13 cellular contexts compared by ENCODE assay signal in the genomic region with DNA sequence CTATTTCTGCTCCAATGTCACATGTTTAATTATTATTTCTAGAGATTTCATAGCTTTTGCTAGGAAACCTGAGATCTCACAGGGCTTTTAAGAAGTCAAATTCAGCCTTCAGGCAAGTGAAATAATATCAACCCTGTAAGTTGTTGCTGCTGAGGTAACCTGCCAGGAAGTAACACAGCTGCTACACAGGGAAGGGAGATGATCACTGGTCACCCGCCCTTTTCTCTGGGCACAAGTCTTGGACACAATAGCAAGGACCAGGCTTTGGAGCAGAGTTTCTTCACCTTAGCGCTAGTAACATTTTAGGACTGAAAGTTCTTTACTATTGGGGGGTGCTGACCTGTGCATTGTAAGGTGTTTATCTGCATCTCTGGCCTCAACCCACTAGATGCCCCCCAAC. TPM values are rescaled to one million over a fixed set of nuclear protein-coding genes. Genes with fewer than 3 reads are reported as not detected.
DNase-seq lines count a peak whose midpoint lies in the region; ATAC-seq and TF ChIP-seq lines count a peak whose summit lies in the region.
"Had no signal": no experiment of that assay in that cellular context is flagged by ENCODE, and none has a peak within 500 bp of the region (broad histone marks: within the 10 kb centered on the region; RNA-seq: fewer than 3 reads in every experiment).

No MANE protein-coding gene starts in this region.

- TF ChIP-seq CTCF in GM06990 (IDR thresholded peaks at IDR 0.05; ENCODE audit: insufficient read depth, low read length, poor library complexity, severe bottlenecking), result no peak

- H3K9me3 Mint-ChIP-seq in CD4-positive, CD25-positive, alpha-beta regulatory T cell, result no peaks in the 10 kb centered on the region
- no peaks in the 10 kb centered on the region for H3K9me3 Mint-ChIP-seq in activated CD4-positive, alpha-beta memory T cell treated with anti-CD3 and anti-CD28 coated beads, Interleukin-2, amount 10 ng/mL, durations not matched to agents 7 days and 5 days
- H3K9me3 Mint-ChIP-seq in memory B cell, result no peaks in the 10 kb centered on the region

- H3K27me3 Mint-ChIP-seq in CD4-positive, CD25-positive, alpha-beta regulatory T cell, result no peaks in the 10 kb centered on the region
- no peaks in the 10 kb centered on the region for H3K27me3 Mint-ChIP-seq in activated CD4-positive, alpha-beta memory T cell treated with anti-CD3 and anti-CD28 coated beads, Interleukin-2, amount 10 ng/mL, durations not matched to agents 7 days and 5 days
- H3K27me3 Mint-ChIP-seq in memory B cell, result no peaks in the 10 kb centered on the region

- DNase-seq in CD4-positive, CD25-positive, alpha-beta regulatory T cell, result peak in 1 of 3 donors; percentile 61
- DNase-seq in GM06990 (ENCODE audit: extremely low read depth, insufficient read length), result no peak
- DNase-seq in activated CD4-positive, alpha-beta memory T cell treated with anti-CD3 and anti-CD28 coated beads, Interleukin-2, amount 10 ng/mL, durations not matched to agents 7 days and 5 days, result no peak
- no peak for DNase-seq in memory B cell (ENCODE audit: low spot score in 2 of 2)
- DNase-seq in DMS53 treated with DMSO at 0.1 percent for 48 hours (lab: John Stamatoyannopoulos, UW; ENCODE audit: unreplicated experiment), result no peak
- no peak for DNase-seq in NCI-H1105 (lab: John Stamatoyannopoulos, UW)
- DNase-seq: activated effector memory CD4-positive, alpha-beta T cell treated with anti-CD3 and anti-CD28 coated beads, Interleukin-2, amount 50 U/mL, for 16 hours; caudate nucleus; islet precursor cell; NCI-H1092; tibial artery had no signal

- peak overlapping the region; percentile 100 for H3K4me3 Mint-ChIP-seq in CD4-positive, CD25-positive, alpha-beta regulatory T cell
- H3K4me3 Mint-ChIP-seq in activated CD4-positive, alpha-beta memory T cell treated with anti-CD3 and anti-CD28 coated beads, Interleukin-2, amount 10 ng/mL, durations not matched to agents 7 days and 5 days, result peak overlapping the region; percentile 99
- no peak overlapping the region for H3K4me3 Mint-ChIP-seq in memory B cell

- no peaks in the 10 kb centered on the region for H3K27me3 ChIP-seq in CD4-positive, CD25-positive, alpha-beta regulatory T cell (ENCODE audit: control insufficient read depth, insufficient read depth, low read length)
- no peaks in the 10 kb centered on the region for H3K27me3 ChIP-seq in GM06990 (replicated peaks; ENCODE audit: control insufficient read depth, insufficient read depth, low read length)
- H3K27me3 ChIP-seq: tibial artery had no signal

- H3K4me3 ChIP-seq in CD4-positive, CD25-positive, alpha-beta regulatory T cell (ENCODE audit: low read depth, low read length), result peak overlapping the region; percentile 99
- peak overlapping the region; percentile 94 for H3K4me3 ChIP-seq in GM06990 (replicated peaks; ENCODE audit: low read depth, low read length)
- H3K4me3 ChIP-seq: prostate gland, tibial artery had no signal

- POLR2A ChIA-PET in activated CD4-positive, alpha-beta memory T cell treated with anti-CD3 and anti-CD28 coated beads, Interleukin-2, amount 10 ng/mL, durations not matched to agents 7 days and 5 days (lab: Charles Lee), result interaction anchor here (1.5 to 8.1 kb wide), 4 partner anchors 10 to 52 kb away, joined by 4 to 135 read pairs (median 54); a partner anchor contains a TSS

- peaks cover 4% of the 10 kb centered on the region for H3K36me3 ChIP-seq in CD4-positive, CD25-positive, alpha-beta regulatory T cell (ENCODE audit: control insufficient read depth, insufficient read depth, low read length)
- H3K36me3 ChIP-seq in GM06990 (ENCODE audit: control insufficient read depth, insufficient read depth, low read length), result peaks cover 8% of the 10 kb centered on the region
- H3K36me3 ChIP-seq: prostate gland, tibial artery had no signal

- H3K4me1 Mint-ChIP-seq in CD4-positive, CD25-positive, alpha-beta regulatory T cell, result peaks cover 25 to 72% (median 51%) of the 10 kb centered on the region in 4 donors
- peaks cover 79% of the 10 kb centered on the region for H3K4me1 Mint-ChIP-seq in activated CD4-positive, alpha-beta memory T cell treated with anti-CD3 and anti-CD28 coated beads, Interleukin-2, amount 10 ng/mL, durations not matched to agents 7 days and 5 days
- peaks cover 37% of the 10 kb centered on the region for H3K4me1 Mint-ChIP-seq in memory B cell

- no peak for ATAC-seq in CD4-positive, CD25-positive, alpha-beta regulatory T cell (ENCODE audit: low read depth in 2 of 2)
- ATAC-seq in memory B cell (ENCODE audit: low read depth) (no peak), HG03439 (IDR thresholded peaks at IDR 0.05; ENCODE audit: unreplicated experiment) (no peak)

- CTCF ChIA-PET in activated CD4-positive, alpha-beta memory T cell treated with anti-CD3 and anti-CD28 coated beads, Interleukin-2, amount 10 ng/mL, durations not matched to agents 7 days and 5 days (lab: Charles Lee), result interaction anchor here (9.6 kb wide), 1 partner anchor 31 kb away, joined by 185 read pairs; no protein-coding TSS in a partner anchor

- no peaks in the 10 kb centered on the region for H3K9me3 ChIP-seq in CD4-positive, CD25-positive, alpha-beta regulatory T cell (ENCODE audit: control insufficient read depth in 2 of 2, low read length in 2 of 2)
- H3K9me3 ChIP-seq: prostate gland, tibial artery had no signal

- H3K4me1 ChIP-seq in CD4-positive, CD25-positive, alpha-beta regulatory T cell (ENCODE audit: control insufficient read depth, insufficient read depth, low read length, poor library complexity, severe bottlenecking), result peaks cover 75% of the 10 kb centered on the region
- H3K4me1 ChIP-seq: prostate gland had no signal

- H3K36me3 Mint-ChIP-seq in CD4-positive, CD25-positive, alpha-beta regulatory T cell, result peaks cover 25% of the 10 kb centered on the region
- H3K36me3 Mint-ChIP-seq in activated CD4-positive, alpha-beta memory T cell treated with anti-CD3 and anti-CD28 coated beads, Interleukin-2, amount 10 ng/mL, durations not matched to agents 7 days and 5 days (ENCODE audit: low read depth), result peaks cover 64% of the 10 kb centered on the region
- peaks cover 2% of the 10 kb centered on the region for H3K36me3 Mint-ChIP-seq in memory B cell

- peak overlapping the region; percentile 95 for H3K27ac ChIP-seq in CD4-positive, CD25-positive, alpha-beta regulatory T cell (ENCODE audit: insufficient read depth, low read length, poor library complexity, severe bottlenecking)
- H3K27ac ChIP-seq: prostate gland, tibial artery had no signal

- H3K27ac Mint-ChIP-seq in CD4-positive, CD25-positive, alpha-beta regulatory T cell, result peak overlapping the region; percentile 99 to 100 (median 99)
- peak overlapping the region; percentile 99 for H3K27ac Mint-ChIP-seq in activated CD4-positive, alpha-beta memory T cell treated with anti-CD3 and anti-CD28 coated beads, Interleukin-2, amount 10 ng/mL, durations not matched to agents 7 days and 5 days
- H3K27ac Mint-ChIP-seq in memory B cell, result peak overlapping the region; percentile 38

RNA-seq across cellular contexts. Expression of a gene that starts 50.1 kb away (rescaled TPM):
- total RNA-seq in CD4-positive, CD25-positive, alpha-beta regulatory T cell, result 44.5 TPM
- polyA plus RNA-seq in CD4-positive, CD25-positive, alpha-beta regulatory T cell, result 100 to 1,000 TPM in 3 of 4 donors, 10 to 100 TPM in 1; 87.8 to 148 (median 108) TPM
- total RNA-seq in activated CD4-positive, alpha-beta memory T cell treated with anti-CD3 and anti-CD28 coated beads, Interleukin-2, amount 10 ng/mL, durations not matched to agents 7 days and 5 days, result 100 to 1,000 TPM; 223 to 226 TPM

RNA-seq across cellular contexts. Expression of a gene that starts 52.9 kb away (rescaled TPM):
- total RNA-seq in CD4-positive, CD25-positive, alpha-beta regulatory T cell, result 106 TPM
- polyA plus RNA-seq in CD4-positive, CD25-positive, alpha-beta regulatory T cell, result 100 to 1,000 TPM in 2 of 4 donors, 10 to 100 TPM in 2; 69.8 to 115 (median 93.3) TPM
- 10 to 100 TPM; 65.5 to 72.7 TPM for total RNA-seq in activated CD4-positive, alpha-beta memory T cell treated with anti-CD3 and anti-CD28 coated beads, Interleukin-2, amount 10 ng/mL, durations not matched to agents 7 days and 5 days

Comparison
In these comparisons a context has a peak if more than half of its experiments do, and no peak if none do; other contexts are left out.
1. H3K27ac Mint-ChIP-seq: peak in every context shown above with its lines; median percentile 99 in CD4-positive, CD25-positive, alpha-beta regulatory T cell; 99 in activated CD4-positive, alpha-beta memory T cell treated with anti-CD3 and anti-CD28 coated beads, Interleukin-2, amount 10 ng/mL, durations not matched to agents 7 days and 5 days; 38 in memory B cell.